In genomic region chr21:19713324-19713723, GRCh38 we compare ENCODE assay signal across 26 cellular contexts.
"Had no signal": no experiment of that assay in that cellular context is flagged by ENCODE, and none has a peak within 500 bp of the region (broad histone marks: within the 10 kb centered on the region; RNA-seq: fewer than 3 reads in every experiment).

No MANE protein-coding gene starts in this region.

- H3K27ac ChIP-seq: colonic mucosa, epithelial cell of prostate, esophagus squamous epithelium, gastrocnemius medialis, heart right ventricle, left lung, lower lobe of right lung had no signal

- H3K9me3 ChIP-seq: colonic mucosa, esophagus squamous epithelium, gastrocnemius medialis, lower lobe of right lung, mucosa of descending colon had no signal

- DNase-seq: colonic mucosa; cortex of kidney; effector CD8-positive, alpha-beta T cell; effector memory CD8-positive, alpha-beta T cell; endodermal cell; erythroblast; esophagus squamous epithelium; foreskin fibroblast; foreskin melanocyte; gastrocnemius medialis; glutamatergic neuron; head of caudate nucleus; heart right ventricle; hippocampal formation; immature natural killer cell; islet precursor cell; left cardiac atrium; left lung; left ventricle myocardium superior; lower lobe of right lung; mesenchymal stem cell; mucosa of descending colon; naive B cell had no signal

- H3K4me3 ChIP-seq: colonic mucosa, esophagus squamous epithelium, gastrocnemius medialis, heart right ventricle, left lung, lower lobe of right lung, mucosa of descending colon had no signal

- FAIRE-seq: endometrium had no signal

- ATAC-seq: effector memory CD8-positive, alpha-beta T cell; esophagus mucosa; gastrocnemius medialis; heart right ventricle; left cardiac atrium; left lung; left ventricle myocardium superior; lower lobe of right lung; mucosa of descending colon had no signal

- H3K36me3 ChIP-seq: colonic mucosa, esophagus squamous epithelium, gastrocnemius medialis, heart right ventricle, left lung, lower lobe of right lung had no signal

- H3K4me1 ChIP-seq: colonic mucosa, esophagus squamous epithelium, gastrocnemius medialis, heart right ventricle, left lung, lower lobe of right lung had no signal
